Comparison of ENCODE assay signal across 9 cellular contexts in the genomic region with DNA sequence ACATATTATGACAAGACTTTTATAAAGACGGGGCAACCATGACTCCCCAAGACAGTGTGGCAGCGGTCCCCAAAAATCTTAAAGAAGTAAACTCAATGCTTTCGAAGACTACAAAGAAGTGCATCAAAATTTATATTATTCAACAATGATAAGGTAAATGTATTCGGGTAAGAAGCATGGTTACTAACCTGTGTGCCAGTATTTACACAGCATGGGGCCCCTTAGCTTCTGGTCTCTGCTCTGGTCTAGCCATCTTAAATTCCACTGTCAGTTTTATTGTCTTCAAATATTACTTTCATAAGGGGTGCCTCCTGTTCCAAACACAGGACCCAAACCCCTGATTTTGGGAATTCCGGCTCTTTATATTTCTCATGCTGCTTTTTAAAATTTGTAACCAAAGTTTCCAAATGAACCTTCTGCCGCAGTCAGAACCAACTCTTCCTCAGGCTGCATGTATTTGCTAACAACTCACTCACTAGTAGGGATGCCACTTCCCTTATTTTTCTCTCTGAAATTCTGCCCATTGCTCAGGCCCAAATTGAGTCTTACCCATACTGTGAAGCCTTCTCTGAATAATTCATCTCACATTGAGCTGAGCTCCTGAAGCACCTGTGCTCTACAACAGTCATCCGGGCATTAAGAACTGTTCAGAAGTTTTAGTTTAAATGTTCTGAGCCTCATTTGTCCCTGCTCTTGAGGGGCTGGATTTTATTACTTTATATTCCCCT. TPM values are rescaled to one million over a fixed set of nuclear protein-coding genes. Genes with fewer than 3 reads are reported as not detected.
A peak's percentile ranks its signal among the peaks of the same experiment; 100 is the strongest.
DNase-seq lines count a peak whose midpoint lies in the region; ATAC-seq, FAIRE-seq and TF ChIP-seq lines count a peak whose summit lies in the region.
"Had no signal": no experiment of that assay in that cellular context is flagged by ENCODE, and none has a peak within 500 bp of the region (broad histone marks: within the 10 kb centered on the region; RNA-seq: fewer than 3 reads in every experiment).

No MANE protein-coding gene starts in this region.

- H3K4me2 ChIP-seq in HepG2 (ENCODE audit: low read depth, low read length), result peak overlapping the region; percentile 97

- no peak for FAIRE-seq in HepG2 (lab: Jason Lieb, UNC)

- DNase-seq in ascending aorta (ENCODE audit: low spot score in 2 of 2) (no peak), HepG2 (ENCODE audit: low spot score) (no peak), tibial artery (no peak), mucosa of gallbladder (ENCODE audit: low spot score) (no peak)
- DNase-seq: amygdala, small intestine had no signal

- H3K9me3 ChIP-seq in HUES48 (ENCODE audit: control insufficient read depth, insufficient read depth, low read length) (no peaks in the 10 kb centered on the region), ascending aorta (no peaks in the 10 kb centered on the region), HepG2 (ENCODE audit: low read length) (no peaks in the 10 kb centered on the region), tibial artery (no peaks in the 10 kb centered on the region)

- H3K27me3 ChIP-seq in HUES48 (ENCODE audit: control insufficient read depth, insufficient read depth, low read length) (no peaks in the 10 kb centered on the region), ascending aorta (no peaks in the 10 kb centered on the region), HepG2 (ENCODE audit: control insufficient read depth in 1 of 2, insufficient read depth in 2 of 2, low read length in 2 of 2) (no peaks in the 10 kb centered on the region; a peak in 1 of 5 replicates), tibial artery (no peaks in the 10 kb centered on the region)

- TF ChIP-seq CTCF in ascending aorta (IDR thresholded peaks at IDR 0.05) (no peak), HepG2 (CRISPR knock-in tag; IDR thresholded peaks at IDR 0.05) (no peak), tibial artery (IDR thresholded peaks at IDR 0.05) (no peak)

- no TSS peak for BruUV-seq in HepG2 (replicated peaks; lab: Mats Ljungman, UMichigan)

- H4K20me1 ChIP-seq in HepG2 (ENCODE audit: insufficient read depth, low read length), result no peaks in the 10 kb centered on the region

- TF ChIP-seq RAD21 in HepG2 (CRISPR knock-in tag; IDR thresholded peaks at IDR 0.05), result no peak

- ATAC-seq in HepG2 (no peak), GM18907 (IDR thresholded peaks at IDR 0.05; ENCODE audit: unreplicated experiment) (no peak)
- no peak for ATAC-seq in activated CD4-positive, CD25-positive, alpha-beta regulatory T cell treated with anti-CD3 and anti-CD28 coated beads, Interleukin-2, amount 50 U/mL, for 24 hours

- H3K4me3 ChIP-seq in HUES48 (ENCODE audit: low read depth, low read length), result peak overlapping the region; percentile 90
- peak overlapping the region; percentile 63 to 89 for H3K4me3 ChIP-seq in ascending aorta
- peak overlapping the region; percentile 72 to 97 (median 78); a peak in 5 of 6 replicates for H3K4me3 ChIP-seq in HepG2 (replicated peaks in 1 of 3; ENCODE audit: insufficient read depth in 1 of 3, low read depth in 2 of 3, low read length in 3 of 3)
- H3K4me3 ChIP-seq in tibial artery, result peak overlapping the region; percentile 77 to 89

- H3K36me3 ChIP-seq in HUES48 (ENCODE audit: control insufficient read depth, insufficient read depth, low read length) (peaks cover 4% of the 10 kb centered on the region; the same call in 1 of the 2 replicates), ascending aorta (no peaks in the 10 kb centered on the region), HepG2 (replicated peaks in 1 of 2; ENCODE audit: control insufficient read depth in 1 of 2, insufficient read depth in 2 of 2, low read length in 2 of 2) (no peaks in the 10 kb centered on the region), tibial artery (no peaks in the 10 kb centered on the region)

- in situ Hi-C loops in HepG2 (cut with HindIII; ENCODE audit: extremely low pct_ligation_motif_present, low pct_unique_long_range_greater_than_20kb), result no loop called here

- TF ChIP-seq EP300 in HepG2 (IDR thresholded peaks at IDR 0.05; ENCODE audit: low read depth in 2 of 2, low read length in 2 of 2) (no peak), HepG2 (CRISPR knock-in tag; IDR thresholded peaks at IDR 0.05; ENCODE audit: borderline replicate concordance) (no peak)

- 57% methylated on average over 7 of the region's 7 CpGs for WGBS in HepG2 (ENCODE audit: low lambda C conversion rate)

- no peak overlapping the region for H2AFZ ChIP-seq in HepG2 (ENCODE audit: low read length)

- H3K9ac ChIP-seq in HUES48 (ENCODE audit: low read depth, low read length) (no peak overlapping the region), HepG2 (ENCODE audit: insufficient read depth, low read depth, low read length) (peak overlapping the region; percentile 92)

- CTCF ChIA-PET in HepG2 (lab: Yijun Ruan, JAX; ENCODE audit: low intra/inter-chr PET ratio, low total read pairs), result no interaction called here

- POLR2A ChIA-PET in HepG2 (lab: Yijun Ruan, JAX), result no interaction called here

- H3K4me1 ChIP-seq in HUES48 (ENCODE audit: control insufficient read depth, insufficient read depth, low read length) (peaks cover 7% of the 10 kb centered on the region; the same call in 1 of the 2 replicates), ascending aorta (peaks cover 8 to 17% of the 10 kb centered on the region in 2 donors), HepG2 (ENCODE audit: insufficient read depth, low read length) (peaks cover 27% of the 10 kb centered on the region), tibial artery (peaks cover 0 to 45% (median 27%) of the 10 kb centered on the region in 4 donors)

- H3K27ac ChIP-seq in HUES48 (ENCODE audit: low read depth, low read length) (no peak overlapping the region), ascending aorta (no peak overlapping the region), HepG2 (ENCODE audit: extremely low read length, insufficient read depth, low read length) (peak overlapping the region; percentile 7), tibial artery (peak overlapping the region; percentile 87 to 89)

- H3K79me2 ChIP-seq in HepG2 (ENCODE audit: insufficient read depth, low read length), result peaks cover 26% of the 10 kb centered on the region

- no peak for TF ChIP-seq POLR2A in HepG2 (IDR thresholded peaks at IDR 0.05; ENCODE audit: insufficient read depth in 1 of 2, low read depth in 2 of 2, low read length in 2 of 2)

- intact Hi-C loops in ascending aorta (cut with DNase I) (no loop called here), HepG2 (cut with micrococcal nuclease; ENCODE audit: unreplicated experiment) (no loop called here), tibial artery (cut with DNase I; ENCODE audit: low total_unique reads) (no loop called here)

RNA-seq across cellular contexts. Expression of gene TTC23, which starts 1.2 kb away (rescaled TPM):
- 37.3 TPM for total RNA-seq in ascending aorta
- total RNA-seq in HepG2 (2016; rRNA removed; fragmentation: Illumina TruSeq; extraction: Trizol), result 11.7 and 17.2 TPM in 2 replicates
- total RNA-seq in HepG2 (2016; cell fraction: cytosol; rRNA removed; fragmentation: Illumina TruSeq; extraction: Trizol; ENCODE audit: low read depth), result 3.1 TPM in 2 replicates
- 11.4 and 15.4 TPM in 2 replicates for total RNA-seq in HepG2 (2016; cell fraction: insoluble cytoplasmic fraction; rRNA removed; fragmentation: Illumina TruSeq; extraction: Trizol)
- 5.6 and 6.5 TPM in 2 replicates for total RNA-seq in HepG2 (2016; cell fraction: membrane; rRNA removed; fragmentation: Illumina TruSeq; extraction: Trizol)
- 16.6 and 19.0 TPM in 2 replicates for total RNA-seq in HepG2 (2016; cell fraction: nucleus; rRNA removed; fragmentation: Illumina TruSeq; extraction: Trizol)
- 1.3 and 1.6 TPM in 2 replicates for polyA plus RNA-seq in HepG2 (2011; rRNA removed)
- polyA plus RNA-seq in HepG2 (2011; cell fraction: cytosol; rRNA removed), result 1.4 and 2.1 TPM in 2 replicates
- 3.2 and 3.5 TPM in 2 replicates for polyA plus RNA-seq in HepG2 (2011; cell fraction: nucleus; rRNA removed)
- polyA plus RNA-seq in HepG2 (2012), result 5.4 and 7.4 TPM in 2 replicates
- polyA plus RNA-seq in HepG2 (2016; cell fraction: cytosol; fragmentation: Illumina TruSeq; extraction: Trizol; ENCODE audit: low read depth), result 0.81 and 0.99 TPM in 2 replicates
- 9.0 and 11.6 TPM in 2 replicates for polyA plus RNA-seq in HepG2 (2016; cell fraction: insoluble cytoplasmic fraction; fragmentation: Illumina TruSeq; extraction: Trizol; ENCODE audit: low read depth)
- 2.2 and 2.5 TPM in 2 replicates for polyA plus RNA-seq in HepG2 (2016; cell fraction: membrane; fragmentation: Illumina TruSeq; extraction: Trizol; ENCODE audit: low read depth)
- polyA plus RNA-seq in HepG2 (2016; cell fraction: nucleus; fragmentation: Illumina TruSeq; extraction: Trizol; ENCODE audit: insufficient read depth, low read depth), result 9.0 and 11.1 TPM in 2 replicates
- 2.3 and 7.2 TPM in 2 replicates for polyA minus RNA-seq in HepG2 (2011; rRNA and poly(A)+ RNA removed; ENCODE audit: low replicate concordance)
- 3.7 and 4.5 TPM in 2 replicates for polyA minus RNA-seq in HepG2 (2011; cell fraction: cytosol; rRNA and poly(A)+ RNA removed)
- polyA minus RNA-seq in HepG2 (2011; cell fraction: nucleus; rRNA and poly(A)+ RNA removed), result 9.8 and 11.1 TPM in 2 replicates
- 29.7 TPM for total RNA-seq in mucosa of gallbladder

RNA-seq across cellular contexts. Expression of gene LRRC28, which starts 3.1 kb away (rescaled TPM):
- 24.2 TPM for total RNA-seq in ascending aorta
- 17.5 and 18.8 TPM in 2 replicates for total RNA-seq in HepG2 (2016; rRNA removed; fragmentation: Illumina TruSeq; extraction: Trizol)
- 22.7 and 24.8 TPM in 2 replicates for total RNA-seq in HepG2 (2016; cell fraction: cytosol; rRNA removed; fragmentation: Illumina TruSeq; extraction: Trizol; ENCODE audit: low read depth)
- 14.6 and 18.6 TPM in 2 replicates for total RNA-seq in HepG2 (2016; cell fraction: insoluble cytoplasmic fraction; rRNA removed; fragmentation: Illumina TruSeq; extraction: Trizol)
- total RNA-seq in HepG2 (2016; cell fraction: membrane; rRNA removed; fragmentation: Illumina TruSeq; extraction: Trizol), result 31.8 and 32.3 TPM in 2 replicates
- total RNA-seq in HepG2 (2016; cell fraction: nucleus; rRNA removed; fragmentation: Illumina TruSeq; extraction: Trizol), result 30.1 and 32.9 TPM in 2 replicates
- polyA plus RNA-seq in HepG2 (2011; rRNA removed), result 20.3 and 21.3 TPM in 2 replicates
- 15.8 and 22.4 TPM in 2 replicates for polyA plus RNA-seq in HepG2 (2011; cell fraction: cytosol; rRNA removed)
- polyA plus RNA-seq in HepG2 (2011; cell fraction: nucleus; rRNA removed), result 10.8 and 11.3 TPM in 2 replicates
- polyA plus RNA-seq in HepG2 (2012), result 17.0 and 18.9 TPM in 2 replicates
- polyA plus RNA-seq in HepG2 (2016; cell fraction: cytosol; fragmentation: Illumina TruSeq; extraction: Trizol; ENCODE audit: low read depth), result 31.2 and 42.1 TPM in 2 replicates
- polyA plus RNA-seq in HepG2 (2016; cell fraction: insoluble cytoplasmic fraction; fragmentation: Illumina TruSeq; extraction: Trizol; ENCODE audit: low read depth), result 19.6 and 23.7 TPM in 2 replicates
- 30.9 and 31.5 TPM in 2 replicates for polyA plus RNA-seq in HepG2 (2016; cell fraction: membrane; fragmentation: Illumina TruSeq; extraction: Trizol; ENCODE audit: low read depth)
- 17.0 and 20.4 TPM in 2 replicates for polyA plus RNA-seq in HepG2 (2016; cell fraction: nucleus; fragmentation: Illumina TruSeq; extraction: Trizol; ENCODE audit: insufficient read depth, low read depth)
- polyA minus RNA-seq in HepG2 (2011; rRNA and poly(A)+ RNA removed; ENCODE audit: low replicate concordance), result 13.5 and 23.8 TPM in 2 replicates
- 8.9 and 11.3 TPM in 2 replicates for polyA minus RNA-seq in HepG2 (2011; cell fraction: cytosol; rRNA and poly(A)+ RNA removed)
- polyA minus RNA-seq in HepG2 (2011; cell fraction: nucleus; rRNA and poly(A)+ RNA removed), result 64.1 and 71.5 TPM in 2 replicates
- total RNA-seq in mucosa of gallbladder, result 35.8 TPM

Comparison
In these comparisons a context has a peak if more than half of its experiments do, and no peak if none do; other contexts are left out.
1. H3K27ac ChIP-seq: peak in HepG2 (single experiment) and tibial artery (2 of 2); none in HUES48 (single experiment) and ascending aorta (0 of 2).
2. Peak in every context shown above with its lines, with median percentiles within 50 percentile points of each other: H3K4me3 ChIP-seq.